ENCODE assay signal across 11 cellular contexts in genomic region chr15:25684521-25685215, GRCh38.
DNase-seq lines count a peak whose midpoint lies in the region; ATAC-seq and TF ChIP-seq lines count a peak whose summit lies in the region.
"Had no signal": no experiment of that assay in that cellular context is flagged by ENCODE, and none has a peak within 500 bp of the region (broad histone marks: within the 10 kb centered on the region; RNA-seq: fewer than 3 reads in every experiment).

No MANE protein-coding gene starts in this region.

- no peak overlapping the region for H3K4me3 Mint-ChIP-seq in activated T-helper 2 cell treated with anti-CD3 and anti-CD28 coated beads, Interferon-gamma antibody, Interleukin-2, Interleukin-4, amounts not matched to agents 10 μg/mL and 5 μg/mL and 100 μg/mL, durations not matched to agents 14 hours and 24 hours and 36 hours (ENCODE audit: low read depth)
- H3K4me3 Mint-ChIP-seq: activated CD4-positive, alpha-beta T cell treated with anti-CD3 and anti-CD28 coated beads for 36 hours had no signal

- no peak overlapping the region for H3K27ac ChIP-seq in left lung
- H3K27ac ChIP-seq in stomach, result peak overlapping the region in 4 of 5 donors; percentile 31 to 81 (median 45)
- H3K27ac ChIP-seq: cardiac muscle cell had no signal

- H3K4me1 ChIP-seq in HAP-1 (peaks cover 18% of the 10 kb centered on the region), left lung (no peaks in the 10 kb centered on the region), stomach (peaks cover 0 to 25% (median 9%) of the 10 kb centered on the region in 4 donors)
- H3K4me1 ChIP-seq: upper lobe of left lung had no signal

- peak; percentile 89 to 100 for DNase-seq in HAP-1 (ENCODE audit: low spot score in 2 of 2)
- DNase-seq in choroid plexus epithelial cell (ENCODE audit: low read depth), result peak; percentile 42
- DNase-seq in left lung, result peak in 1 of 2 donors; percentile 49
- no peak for DNase-seq in stomach
- DNase-seq in HuH-7.5 (ENCODE audit: low spot score), result no peak
- DNase-seq in activated T-helper 2 cell treated with anti-CD3 and anti-CD28 coated beads, Interferon-gamma antibody, Interleukin-2, Interleukin-4, amounts not matched to agents 10 μg/mL and 5 μg/mL and 100 μg/mL, durations not matched to agents 14 hours and 24 hours and 36 hours (ENCODE audit: low spot score), result no peak
- DNase-seq: activated CD4-positive, alpha-beta T cell treated with anti-CD3 and anti-CD28 coated beads for 36 hours; upper lobe of left lung had no signal

- no peak for TF ChIP-seq CTCF in choroid plexus epithelial cell (conservative IDR thresholded peaks at IDR 0.05; ENCODE audit: low read depth, low read length)
- TF ChIP-seq CTCF in left lung (IDR thresholded peaks at IDR 0.05), result no peak
- no peak for TF ChIP-seq CTCF in stomach (IDR thresholded peaks at IDR 0.05)

- no peaks in the 10 kb centered on the region for H3K9me3 Mint-ChIP-seq in activated T-helper 2 cell treated with anti-CD3 and anti-CD28 coated beads, Interferon-gamma antibody, Interleukin-2, Interleukin-4, amounts not matched to agents 10 μg/mL and 5 μg/mL and 100 μg/mL, durations not matched to agents 14 hours and 24 hours and 36 hours

- H3K36me3 ChIP-seq in HAP-1 (replicated peaks) (peaks cover 13% of the 10 kb centered on the region), left lung (peaks cover 0 to 15% of the 10 kb centered on the region in 2 donors), stomach (peaks cover 10 to 43% (median 14%) of the 10 kb centered on the region in 4 donors)
- H3K36me3 ChIP-seq: cardiac muscle cell had no signal

- no peak overlapping the region for H3K27ac Mint-ChIP-seq in activated T-helper 2 cell treated with anti-CD3 and anti-CD28 coated beads, Interferon-gamma antibody, Interleukin-2, Interleukin-4, amounts not matched to agents 10 μg/mL and 5 μg/mL and 100 μg/mL, durations not matched to agents 14 hours and 24 hours and 36 hours
- H3K27ac Mint-ChIP-seq: activated CD4-positive, alpha-beta T cell treated with anti-CD3 and anti-CD28 coated beads for 36 hours had no signal

- intact Hi-C loops in left lung (cut with DNase I), result no loop called here
- intact Hi-C loops in stomach (cut with DNase I; ENCODE audit: low total_unique reads), result no loop called here
- intact Hi-C loops in activated T-helper 2 cell treated with anti-CD3 and anti-CD28 coated beads, Interferon-gamma antibody, Interleukin-2, Interleukin-4, amounts not matched to agents 10 μg/mL and 5 μg/mL and 100 μg/mL, durations not matched to agents 14 hours and 24 hours and 36 hours (cut with micrococcal nuclease), result no loop called here

- peaks cover 10% of the 10 kb centered on the region for H3K9me3 ChIP-seq in HAP-1
- H3K9me3 ChIP-seq in left lung, result no peaks in the 10 kb centered on the region
- peaks cover 0 to 8% (median 0%) of the 10 kb centered on the region in 4 donors for H3K9me3 ChIP-seq in stomach
- H3K9me3 ChIP-seq: upper lobe of left lung had no signal

- 53 to 64% (median 63%) methylated on average over 10 of the region's 10 CpGs for WGBS in stomach, 5 donors

- H3K27me3 Mint-ChIP-seq in activated T-helper 2 cell treated with anti-CD3 and anti-CD28 coated beads, Interferon-gamma antibody, Interleukin-2, Interleukin-4, amounts not matched to agents 10 μg/mL and 5 μg/mL and 100 μg/mL, durations not matched to agents 14 hours and 24 hours and 36 hours (ENCODE audit: low read depth), result no peaks in the 10 kb centered on the region
- H3K27me3 Mint-ChIP-seq: activated CD4-positive, alpha-beta T cell treated with anti-CD3 and anti-CD28 coated beads for 36 hours had no signal

- peaks cover 5% of the 10 kb centered on the region for H3K4me1 Mint-ChIP-seq in activated T-helper 2 cell treated with anti-CD3 and anti-CD28 coated beads, Interferon-gamma antibody, Interleukin-2, Interleukin-4, amounts not matched to agents 10 μg/mL and 5 μg/mL and 100 μg/mL, durations not matched to agents 14 hours and 24 hours and 36 hours (ENCODE audit: low read depth)
- H3K4me1 Mint-ChIP-seq: activated CD4-positive, alpha-beta T cell treated with anti-CD3 and anti-CD28 coated beads for 36 hours had no signal

- peak; percentile 22 for TF ChIP-seq EP300 in stomach (IDR thresholded peaks at IDR 0.05)

- in situ Hi-C loops in HAP-1 (cut with MboI; ENCODE audit: low sequenced_read_pairs), result loop anchor here (5.0 to 10.0 kb wide), 2 partner anchors 140 to 172 kb away; no protein-coding TSS in a partner anchor

- H3K4me3 ChIP-seq in HAP-1 (no peak overlapping the region), choroid plexus epithelial cell (ENCODE audit: low read depth, low read length) (no peak overlapping the region), left lung (no peak overlapping the region), stomach (no peak overlapping the region)
- H3K4me3 ChIP-seq: cardiac muscle cell, upper lobe of left lung had no signal

- ATAC-seq in left lung (peak; percentile 73), GM21423 (IDR thresholded peaks at IDR 0.05; ENCODE audit: unreplicated experiment) (no peak), GM18868 (IDR thresholded peaks at IDR 0.05; ENCODE audit: unreplicated experiment) (no peak)
- ATAC-seq: activated CD4-positive, alpha-beta T cell treated with anti-CD3 and anti-CD28 coated beads for 36 hours had no signal

- H3K27me3 ChIP-seq in HAP-1 (ENCODE audit: low read depth), result no peaks in the 10 kb centered on the region
- H3K27me3 ChIP-seq in left lung, result no peaks in the 10 kb centered on the region
- no peaks in the 10 kb centered on the region for H3K27me3 ChIP-seq in stomach
- H3K27me3 ChIP-seq: upper lobe of left lung had no signal

- peaks cover 62% of the 10 kb centered on the region for H3K36me3 Mint-ChIP-seq in activated T-helper 2 cell treated with anti-CD3 and anti-CD28 coated beads, Interferon-gamma antibody, Interleukin-2, Interleukin-4, amounts not matched to agents 10 μg/mL and 5 μg/mL and 100 μg/mL, durations not matched to agents 14 hours and 24 hours and 36 hours (ENCODE audit: low read depth)

- no peak for TF ChIP-seq POLR2A in stomach (IDR thresholded peaks at IDR 0.05)

Comparison
In these comparisons a context has a peak if more than half of its experiments do, and no peak if none do; other contexts are left out.
1. DNase-seq: peak in HAP-1 (2 of 2) and choroid plexus epithelial cell (single experiment); none in stomach (single experiment), HuH-7.5 (single experiment) and activated T-helper 2 cell treated with anti-CD3 and anti-CD28 coated beads, Interferon-gamma antibody, Interleukin-2, Interleukin-4, amounts not matched to agents 10 μg/mL and 5 μg/mL and 100 μg/mL, durations not matched to agents 14 hours and 24 hours and 36 hours (single experiment).
2. H3K27ac ChIP-seq: peak in stomach (4 of 5); none in left lung (0 of 2).